Comparison of ENCODE assay signal across 9 cellular contexts in the genomic region with DNA sequence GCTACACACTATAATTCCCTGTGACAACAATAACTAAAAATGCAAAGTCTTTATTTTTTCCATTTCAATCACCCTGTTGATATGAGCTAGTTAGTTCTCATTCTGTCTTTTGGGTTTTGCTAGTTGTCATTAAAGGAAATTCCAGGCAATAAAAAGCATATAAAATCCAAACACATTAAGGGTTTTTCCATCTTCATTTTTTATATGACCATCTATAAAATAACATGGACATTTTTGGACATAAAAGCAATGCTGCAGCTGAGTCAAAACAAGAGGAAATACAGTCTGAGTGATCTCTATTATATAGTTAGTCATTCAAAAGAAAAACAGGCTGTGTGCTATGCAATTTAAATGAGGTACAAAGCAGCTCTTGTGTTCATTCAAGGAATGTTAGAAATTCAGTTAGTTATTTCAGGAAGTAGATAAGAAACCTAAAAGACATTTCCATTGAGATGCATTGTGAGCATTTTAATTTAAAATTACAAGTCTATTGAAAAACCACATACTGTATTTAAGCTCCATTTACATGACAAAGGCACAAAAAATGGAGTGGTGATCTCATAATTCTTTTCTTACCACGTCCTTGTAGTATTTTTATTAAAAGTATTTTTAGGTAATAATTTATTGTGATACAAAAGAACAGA.
DNase-seq lines count a peak whose midpoint lies in the region; FAIRE-seq and TF ChIP-seq lines count a peak whose summit lies in the region.
"Had no signal": no experiment of that assay in that cellular context is flagged by ENCODE, and none has a peak within 500 bp of the region (broad histone marks: within the 10 kb centered on the region; RNA-seq: fewer than 3 reads in every experiment).

No MANE protein-coding gene starts in this region.

- no peaks in the 10 kb centered on the region for H3K27me3 ChIP-seq in liver (ENCODE audit: control insufficient read depth in 4 of 4, insufficient read depth in 4 of 4, low read length in 3 of 4)

- peaks cover 0 to 11% (median 5%) of the 10 kb centered on the region in 4 donors for H3K4me1 ChIP-seq in liver (ENCODE audit: control insufficient read depth in 4 of 4, insufficient read depth in 4 of 4, low read length in 3 of 4)

- in situ Hi-C loops in GM13976 (cut with MboI; ENCODE audit: low sequenced_read_pairs, unreplicated experiment) = no loop called here

- H3K36me3 ChIP-seq in liver (ENCODE audit: control insufficient read depth in 4 of 4, insufficient read depth in 3 of 4, low read depth in 1 of 4, low read length in 3 of 4) = peaks cover 0 to 7% (median under 1%) of the 10 kb centered on the region in 4 donors

- no peak for TF ChIP-seq RAD21 in liver (IDR thresholded peaks at IDR 0.05)

- H3K4me3 ChIP-seq in coronary artery = no peak overlapping the region
- no peak overlapping the region for H3K4me3 ChIP-seq in liver (ENCODE audit: low read depth in 1 of 3, low read length in 3 of 3)

- no peak overlapping the region for H3K9ac ChIP-seq in liver (ENCODE audit: low read depth in 1 of 2, low read length in 2 of 2)

- WGBS in liver = 59% methylated on average over 1 of the region's 1 CpG

- no peak for FAIRE-seq in GM12892 (lab: Jason Lieb, UNC)

- TF ChIP-seq CTCF in coronary artery (IDR thresholded peaks at IDR 0.05) (no peak), liver (IDR thresholded peaks at IDR 0.05; ENCODE audit: low read depth, low read length, missing input control) (no peak), GM13976 (IDR thresholded peaks at IDR 0.05; ENCODE audit: borderline replicate concordance, control extremely low read depth, extremely low read depth, insufficient read depth, missing control alignments) (no peak)

- DNase-seq in AG20443 (ENCODE audit: low spot score) (peak; percentile 29), LoVo (ENCODE audit: low spot score) (peak; percentile 48), coronary artery (ENCODE audit: low spot score) (no peak), NCI-H1417 (lab: John Stamatoyannopoulos, UW) (no peak), NCI-H2107 treated with DMSO at 0.1 percent for 48 hours (lab: John Stamatoyannopoulos, UW; ENCODE audit: unreplicated experiment) (no peak), GM12892 (ENCODE audit: insufficient read length) (no peak), GM13976 (ENCODE audit: low spot score) (no peak)
- DNase-seq: NCI-H1436 treated with DMSO at 0.1 percent for 48 hours had no signal

- no peaks in the 10 kb centered on the region for H3K9me3 ChIP-seq in liver (ENCODE audit: control insufficient read depth in 4 of 4, low read length in 3 of 4)

- no peak for TF ChIP-seq POLR2A in GM12892 (IDR thresholded peaks at IDR 0.05; ENCODE audit: low read depth, low read length)

- peak overlapping the region; percentile 55 to 57 for H3K27ac ChIP-seq in coronary artery
- peak overlapping the region; percentile 44 to 53 for H3K27ac ChIP-seq in liver (ENCODE audit: low read depth in 1 of 2, low read length in 2 of 2)

TF ChIP-seq in liver, 16 proteins besides CTCF, POLR2A, EP300 and RAD21:
- TF ChIP-seq, protein P1, sequence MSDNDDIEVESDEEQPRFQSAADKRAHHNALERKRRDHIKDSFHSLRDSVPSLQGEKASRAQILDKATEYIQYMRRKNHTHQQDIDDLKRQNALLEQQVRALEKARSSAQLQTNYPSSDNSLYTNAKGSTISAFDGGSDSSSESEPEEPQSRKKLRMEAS (IDR thresholded peaks at IDR 0.05) = no peak
- TF ChIP-seq SP1 (IDR thresholded peaks at IDR 0.05) = no peak
- TF ChIP-seq JUND (IDR thresholded peaks at IDR 0.05) = no peak
- TF ChIP-seq HNF4A (conservative IDR thresholded peaks at IDR 0.05) = no peak
- no peak for TF ChIP-seq TAF1 (conservative IDR thresholded peaks at IDR 0.05)
- TF ChIP-seq FOXA2 (IDR thresholded peaks at IDR 0.05) = no peak
- TF ChIP-seq ZBTB33 (IDR thresholded peaks at IDR 0.05) = no peak
- TF ChIP-seq NR2F2 (IDR thresholded peaks at IDR 0.05) = no peak
- no peak for TF ChIP-seq FOXA1 (IDR thresholded peaks at IDR 0.05)
- TF ChIP-seq RXRA (IDR thresholded peaks at IDR 0.05) = no peak
- TF ChIP-seq HNF4G (IDR thresholded peaks at IDR 0.05) = no peak
- TF ChIP-seq GABPA (IDR thresholded peaks at IDR 0.05 in 1 of 2, conservative IDR thresholded peaks at IDR 0.05 in 1 of 2) = no peak

Comparison
In these comparisons a context has a peak if more than half of its experiments do, and no peak if none do; other contexts are left out.
1. DNase-seq: peak in AG20443 (single experiment) and LoVo (single experiment); none in coronary artery (single experiment), NCI-H1417 (0 of 3), NCI-H2107 treated with DMSO at 0.1 percent for 48 hours (single experiment), GM12892 (single experiment) and GM13976 (single experiment).